33 cellular contexts compared by ENCODE assay signal in the genomic region with DNA sequence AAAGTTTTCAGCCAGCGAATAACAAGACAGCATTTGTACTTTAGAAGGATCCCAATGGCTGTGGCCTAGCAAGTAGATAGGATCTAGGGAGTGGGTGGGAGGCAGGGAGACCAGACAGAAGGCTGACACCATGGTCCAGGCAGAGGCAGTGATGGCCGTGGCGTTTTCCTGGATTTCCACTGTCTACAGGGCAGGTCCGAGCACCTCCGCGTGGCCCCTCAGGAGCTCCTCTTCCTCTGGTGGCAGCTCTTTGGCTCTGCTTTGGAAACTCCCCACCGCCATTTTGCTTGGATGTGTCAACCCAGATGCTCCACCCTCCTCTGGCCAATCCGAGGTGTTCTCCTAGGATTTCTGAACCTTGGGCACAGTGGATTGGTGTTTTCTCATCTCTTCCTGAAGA. TPM values are rescaled to one million over a fixed set of nuclear protein-coding genes. Genes with fewer than 3 reads are reported as not detected.
"Had no signal": no experiment of that assay in that cellular context is flagged by ENCODE, and none has a peak within 500 bp of the region (broad histone marks: within the 10 kb centered on the region; RNA-seq: fewer than 3 reads in every experiment).

No MANE protein-coding gene starts in this region.

- H3K36me3 ChIP-seq: colonic mucosa, esophagus squamous epithelium, gastrocnemius medialis, heart right ventricle, lower lobe of right lung had no signal

- H3K27ac Mint-ChIP-seq: dendritic cell treated with granulocyte-macrophage colony-stimulating factor and Interleukin-4, amounts not matched to agents 40 ng/mL and 50 ng/mL, for 4 days; effector memory CD8-positive, alpha-beta T cell; endodermal cell; mesothelial cell of epicardium; naive B cell had no signal

- DNase-seq: colonic mucosa; cortex of kidney; effector CD8-positive, alpha-beta T cell; effector memory CD8-positive, alpha-beta T cell; erythroblast; esophagus squamous epithelium; foreskin fibroblast; foreskin melanocyte; gastrocnemius medialis; glutamatergic neuron; head of caudate nucleus; heart right ventricle; hippocampal formation; left cardiac atrium; left lung; left ventricle myocardium superior; lower lobe of right lung; mesenchymal stem cell; mucosa of descending colon; naive B cell had no signal

- H3K4me1 Mint-ChIP-seq: endodermal cell, mesothelial cell of epicardium had no signal

- ATAC-seq: effector memory CD8-positive, alpha-beta T cell; esophagus mucosa; gastrocnemius medialis; heart right ventricle; left cardiac atrium; left lung; left ventricle myocardium superior; lower lobe of right lung; mucosa of descending colon had no signal

- H3K9me3 ChIP-seq: colonic mucosa, esophagus squamous epithelium, gastrocnemius medialis, left lung, lower lobe of right lung, mucosa of descending colon had no signal

- H3K4me3 Mint-ChIP-seq: dendritic cell treated with granulocyte-macrophage colony-stimulating factor and Interleukin-4, amounts not matched to agents 40 ng/mL and 50 ng/mL, for 4 days; effector memory CD8-positive, alpha-beta T cell; endodermal cell; mesothelial cell of epicardium had no signal

- H3K27me3 Mint-ChIP-seq: dendritic cell treated with granulocyte-macrophage colony-stimulating factor and Interleukin-4, amounts not matched to agents 40 ng/mL and 50 ng/mL, for 4 days had no signal

- H3K4me3 ChIP-seq: colonic mucosa, esophagus squamous epithelium, gastrocnemius medialis, heart right ventricle, left lung, lower lobe of right lung, mucosa of descending colon had no signal

- H3K27ac ChIP-seq: colonic mucosa, epithelial cell of prostate, esophagus squamous epithelium, gastrocnemius medialis, heart right ventricle, left lung, lower lobe of right lung had no signal

- H3K27me3 ChIP-seq: colonic mucosa had no signal

- H3K4me1 ChIP-seq: colonic mucosa, esophagus squamous epithelium, gastrocnemius medialis, heart right ventricle, left lung, lower lobe of right lung had no signal

- H3K9me3 Mint-ChIP-seq: dendritic cell treated with granulocyte-macrophage colony-stimulating factor and Interleukin-4, amounts not matched to agents 40 ng/mL and 50 ng/mL, for 4 days; effector memory CD8-positive, alpha-beta T cell had no signal

- H3K36me3 Mint-ChIP-seq: mesothelial cell of epicardium had no signal

RNA-seq across cellular contexts. Expression of gene PADI4, which starts 25.1 kb away (rescaled TPM):
- total RNA-seq: colonic mucosa, dermis microvascular lymphatic vessel endothelial cell, endodermal cell, esophagus mucosa, esophagus squamous epithelium, gastrocnemius medialis, glomerular endothelial cell, kidney epithelial cell, lung microvascular endothelial cell, mesothelial cell of epicardium, myocyte had no signal

RNA-seq across cellular contexts. Expression of gene PADI6, which starts 38.9 kb away (rescaled TPM):
- total RNA-seq: colonic mucosa, dermis microvascular lymphatic vessel endothelial cell, endodermal cell, esophagus mucosa, esophagus squamous epithelium, gastrocnemius medialis, glomerular endothelial cell, heart right ventricle, kidney epithelial cell, left cardiac atrium, left lung, left ventricle myocardium superior, lower leg skin, lower lobe of right lung, lung microvascular endothelial cell, mesenteric fat pad, mesothelial cell of epicardium, mucosa of descending colon, myocyte had no signal
- polyA plus RNA-seq: heart right ventricle, keratinocyte had no signal
